In genomic region chr17:5763595-5763994, GRCh38 we compare ENCODE assay signal across 1 cellular context.
A peak's percentile ranks its signal among the peaks of the same experiment; 100 is the strongest.
TF ChIP-seq lines count a peak whose summit lies in the region.

No MANE protein-coding gene starts in this region.

TF ChIP-seq in HepG2, 621 proteins besides CTCF, POLR2A, EP300 and RAD21 (continued from another document and continues in another):
- peak; percentile 75; the same call in 1 of the 2 replicates for TF ChIP-seq AHDC1 (CRISPR knock-in tag; IDR thresholded peaks at IDR 0.05; ENCODE audit: borderline replicate concordance)
- no peak for TF ChIP-seq GTF3A (CRISPR knock-in tag; conservative IDR thresholded peaks at IDR 0.05)
- no peak; the same call in 1 of the 2 replicates for TF ChIP-seq REPIN1 (CRISPR knock-in tag; IDR thresholded peaks at IDR 0.05; ENCODE audit: borderline replicate concordance, low read depth)
- TF ChIP-seq FOXP4 (CRISPR knock-in tag; IDR thresholded peaks at IDR 0.05): peak; percentile 70; the same call in 1 of the 2 replicates
- TF ChIP-seq ZBTB42 (CRISPR knock-in tag; IDR thresholded peaks at IDR 0.05): no peak
- peak; percentile 86; the same call in 1 of the 2 replicates for TF ChIP-seq HMG20A (CRISPR knock-in tag; IDR thresholded peaks at IDR 0.05; ENCODE audit: borderline replicate concordance)
- TF ChIP-seq SOX6 (IDR thresholded peaks at IDR 0.05): no peak
- peak; percentile 85 for TF ChIP-seq SOX6 (CRISPR knock-in tag; IDR thresholded peaks at IDR 0.05)
- TF ChIP-seq ZSCAN5A (CRISPR knock-in tag; IDR thresholded peaks at IDR 0.05; ENCODE audit: borderline replicate concordance): peak; percentile 64; the same call in 1 of the 2 replicates
- TF ChIP-seq RORA (CRISPR knock-in tag; IDR thresholded peaks at IDR 0.05): no peak
- TF ChIP-seq ZNF318 (CRISPR knock-in tag; IDR thresholded peaks at IDR 0.05): 0 out of 2 replicates have a peak, but pooled peaks have one; percentile 38
- peak; percentile 59; the same call in 1 of the 2 replicates for TF ChIP-seq ZNF574 (CRISPR knock-in tag; IDR thresholded peaks at IDR 0.05)
- TF ChIP-seq MIER3 (CRISPR knock-in tag; IDR thresholded peaks at IDR 0.05; ENCODE audit: borderline replicate concordance): peak; percentile 86; the same call in 1 of the 2 replicates
- TF ChIP-seq RFX5 (IDR thresholded peaks at IDR 0.05; ENCODE audit: low read depth, low read length): no peak
- TF ChIP-seq ZNF772 (CRISPR knock-in tag; IDR thresholded peaks at IDR 0.05): peak; percentile 66; the same call in 1 of the 2 replicates
- peak; percentile 67 for TF ChIP-seq XRCC5 (optimal IDR thresholded peaks at IDR 0.05; ENCODE audit: low read length)
- TF ChIP-seq CEBPZ (IDR thresholded peaks at IDR 0.05; ENCODE audit: low read length): no peak
- TF ChIP-seq ZSCAN9 (CRISPR knock-in tag; IDR thresholded peaks at IDR 0.05; ENCODE audit: borderline replicate concordance): peak; percentile 86; the same call in 1 of the 2 replicates
- TF ChIP-seq ZNF580 (CRISPR knock-in tag; IDR thresholded peaks at IDR 0.05; ENCODE audit: borderline replicate concordance, low read depth): peak; percentile 70; the same call in 1 of the 2 replicates
- TF ChIP-seq ZSCAN25 (CRISPR knock-in tag; IDR thresholded peaks at IDR 0.05): no peak
- peak; percentile 90 for TF ChIP-seq ZNF670 (CRISPR knock-in tag; IDR thresholded peaks at IDR 0.05; ENCODE audit: borderline replicate concordance)
- TF ChIP-seq KAT8 (CRISPR knock-in tag; IDR thresholded peaks at IDR 0.05): peak; percentile 28; the same call in 1 of the 2 replicates
- TF ChIP-seq SALL1 (CRISPR knock-in tag; IDR thresholded peaks at IDR 0.05): peak; percentile 94
- peak; percentile 80; the same call in 1 of the 2 replicates for TF ChIP-seq ZNF264 (CRISPR knock-in tag; IDR thresholded peaks at IDR 0.05)
- no peak for TF ChIP-seq NFKB2 (CRISPR knock-in tag; IDR thresholded peaks at IDR 0.05; ENCODE audit: borderline replicate concordance)
- TF ChIP-seq ZNF629 (CRISPR knock-in tag; conservative IDR thresholded peaks at IDR 0.05): peak; percentile 46; the same call in 1 of the 2 replicates
- no peak for TF ChIP-seq ZNF776 (CRISPR knock-in tag; IDR thresholded peaks at IDR 0.05)
